In genomic region chr11:130908061-130908460, GRCh38 we compare ENCODE assay signal across 16 cellular contexts. TPM values are rescaled to one million over a fixed set of nuclear protein-coding genes. Genes with fewer than 3 reads are reported as not detected.
DNase-seq lines count a peak whose midpoint lies in the region; ATAC-seq and TF ChIP-seq lines count a peak whose summit lies in the region.
"Had no signal": no experiment of that assay in that cellular context is flagged by ENCODE, and none has a peak within 500 bp of the region (broad histone marks: within the 10 kb centered on the region; RNA-seq: fewer than 3 reads in every experiment).

No MANE protein-coding gene starts in this region.

- ATAC-seq in activated T-helper 17 cell treated with anti-CD3 and anti-CD28 coated beads, Interleukin-2, amount 50 U/mL, for 72 hours (replicated peaks): no peak

- H3K4me1 ChIP-seq in ACC112 (ENCODE audit: control insufficient read depth, insufficient read depth, low read length, unreplicated experiment) (peaks cover 25% of the 10 kb centered on the region), esophagus muscularis mucosa (peaks cover 3 to 34% (median 27%) of the 10 kb centered on the region in 4 donors), sigmoid colon (peaks cover 0 to 55% (median 27%) of the 10 kb centered on the region in 4 donors)

- H3K9me3 Mint-ChIP-seq in activated T-helper 17 cell treated with anti-CD3 and anti-CD28 coated beads, Interleukin-2, amount 50 U/mL, for 72 hours: no peaks in the 10 kb centered on the region

- H3K27me3 Mint-ChIP-seq in activated T-helper 17 cell treated with anti-CD3 and anti-CD28 coated beads, Interleukin-2, amount 50 U/mL, for 72 hours: no peaks in the 10 kb centered on the region

- H3K27me3 ChIP-seq in ACC112 (ENCODE audit: insufficient read depth, low read length): no peaks in the 10 kb centered on the region
- no peaks in the 10 kb centered on the region for H3K27me3 ChIP-seq in esophagus muscularis mucosa
- H3K27me3 ChIP-seq in sigmoid colon: no peaks in the 10 kb centered on the region
- H3K27me3 ChIP-seq: BLaER1 treated with 17β-estradiol and CSF1 and Interleukin-3, amounts not matched to agents 10 nM and 100 nM had no signal

- H3K27ac ChIP-seq in ACC112 (ENCODE audit: low read depth, low read length) (peak overlapping the region; percentile 89), esophagus muscularis mucosa (replicated peaks in 1 of 4) (no peak overlapping the region), sigmoid colon (peak overlapping the region in 3 of 4 donors; percentile 39 to 95 (median 63))
- H3K27ac ChIP-seq: BLaER1 treated with 17β-estradiol and CSF1 and Interleukin-3, amounts not matched to agents 10 nM and 100 nM had no signal

- no peak overlapping the region for H3K4me3 Mint-ChIP-seq in activated T-helper 17 cell treated with anti-CD3 and anti-CD28 coated beads, Interleukin-2, amount 50 U/mL, for 72 hours

- H3K79me2 ChIP-seq in ACC112 (ENCODE audit: control insufficient read depth, insufficient read depth, low read length, unreplicated experiment): peaks cover 21% of the 10 kb centered on the region

- H3K9me3 ChIP-seq in esophagus muscularis mucosa: no peaks in the 10 kb centered on the region
- H3K9me3 ChIP-seq in sigmoid colon: no peaks in the 10 kb centered on the region
- H3K9me3 ChIP-seq: BLaER1 treated with 17β-estradiol and CSF1 and Interleukin-3, amounts not matched to agents 10 nM and 100 nM had no signal

- TF ChIP-seq POLR2A in esophagus muscularis mucosa (IDR thresholded peaks at IDR 0.05; ENCODE audit: low read depth): no peak
- no peak for TF ChIP-seq POLR2A in sigmoid colon (IDR thresholded peaks at IDR 0.05)

- no peak overlapping the region for H2AFZ ChIP-seq in ACC112 (ENCODE audit: low read length, unreplicated experiment)

- H3K27ac Mint-ChIP-seq in activated T-helper 17 cell treated with anti-CD3 and anti-CD28 coated beads, Interleukin-2, amount 50 U/mL, for 72 hours: peak overlapping the region; percentile 67

- intact Hi-C loops in esophagus muscularis mucosa (cut with DNase I): no loop called here
- intact Hi-C loops in sigmoid colon (cut with DNase I): loop anchor here (10.0 kb wide), 1 partner anchor 257 kb away; no protein-coding TSS in a partner anchor

- H3K4me3 ChIP-seq in ACC112 (ENCODE audit: low read depth, low read length) (no peak overlapping the region), esophagus muscularis mucosa (no peak overlapping the region), sigmoid colon (no peak overlapping the region)
- H3K4me3 ChIP-seq: BLaER1 treated with 17β-estradiol and CSF1 and Interleukin-3, amounts not matched to agents 10 nM and 100 nM had no signal

- 91% methylated on average over 6 of the region's 6 CpGs for WGBS in esophagus muscularis mucosa
- WGBS in sigmoid colon, 2 donors: 47 to 85% methylated on average over 6 of the region's 6 CpGs

- peaks cover 15% of the 10 kb centered on the region for H3K4me1 Mint-ChIP-seq in activated T-helper 17 cell treated with anti-CD3 and anti-CD28 coated beads, Interleukin-2, amount 50 U/mL, for 72 hours

- H3K36me3 ChIP-seq in ACC112 (ENCODE audit: insufficient read depth, low read length): peaks cover 67% of the 10 kb centered on the region
- H3K36me3 ChIP-seq in esophagus muscularis mucosa: peaks cover 47 to 99% (median 91%) of the 10 kb centered on the region in 4 donors
- peaks cover 19 to 97% (median 50%) of the 10 kb centered on the region in 4 donors for H3K36me3 ChIP-seq in sigmoid colon

- DNase-seq in esophagus muscularis mucosa (ENCODE audit: extremely low spot score): peak; percentile 55
- no peak for DNase-seq in sigmoid colon
- DNase-seq in islet precursor cell: no peak
- DNase-seq in kidney glomerular epithelial cell (lab: John Stamatoyannopoulos, UW): no peak
- DNase-seq in RKO (ENCODE audit: low spot score): no peak
- no peak for DNase-seq in COLO668 (lab: John Stamatoyannopoulos, UW; ENCODE audit: unreplicated experiment)
- DNase-seq: Karpas-422, MM.1S, NCI-H1105, NCI-H1694, NCI-H2107, NCI-H2227 treated with DMSO at 0.1 percent for 48 hours, NCI-H524 had no signal

- TF ChIP-seq CTCF in esophagus muscularis mucosa (IDR thresholded peaks at IDR 0.05) (no peak), sigmoid colon (IDR thresholded peaks at IDR 0.05) (no peak)

- no peaks in the 10 kb centered on the region for H3K36me3 Mint-ChIP-seq in activated T-helper 17 cell treated with anti-CD3 and anti-CD28 coated beads, Interleukin-2, amount 50 U/mL, for 72 hours (ENCODE audit: low read depth)

- TF ChIP-seq EP300 in esophagus muscularis mucosa (IDR thresholded peaks at IDR 0.05): no peak
- no peak for TF ChIP-seq EP300 in sigmoid colon (IDR thresholded peaks at IDR 0.05)

RNA-seq across cellular contexts. Expression of gene SNX19, which starts 8.2 kb away (rescaled TPM):
- total RNA-seq in activated T-helper 17 cell treated with anti-CD3 and anti-CD28 coated beads, Interleukin-2, amount 50 U/mL, for 72 hours: 10 to 100 TPM; 16.4 to 33.8 TPM
- 100 to 1,000 TPM in 2 of 4 donors, 10 to 100 TPM in 2; 87.6 to 118 (median 95.8) TPM for total RNA-seq in esophagus muscularis mucosa
- total RNA-seq in sigmoid colon: 100 to 1,000 TPM in 1 of 4 donors, 10 to 100 TPM in 3; 72.1 to 124 (median 85.9) TPM
- 10 to 100 TPM; 14.1 to 25.0 (median 16.8) TPM for polyA plus RNA-seq in sigmoid colon

Comparison
In these comparisons a context has a peak if more than half of its experiments do, and no peak if none do; other contexts are left out.
1. H3K27ac ChIP-seq: peak in ACC112 (single experiment) and sigmoid colon (3 of 4); none in esophagus muscularis mucosa (0 of 4).